ENCODE assay signal across 20 cellular contexts in the genomic region with DNA sequence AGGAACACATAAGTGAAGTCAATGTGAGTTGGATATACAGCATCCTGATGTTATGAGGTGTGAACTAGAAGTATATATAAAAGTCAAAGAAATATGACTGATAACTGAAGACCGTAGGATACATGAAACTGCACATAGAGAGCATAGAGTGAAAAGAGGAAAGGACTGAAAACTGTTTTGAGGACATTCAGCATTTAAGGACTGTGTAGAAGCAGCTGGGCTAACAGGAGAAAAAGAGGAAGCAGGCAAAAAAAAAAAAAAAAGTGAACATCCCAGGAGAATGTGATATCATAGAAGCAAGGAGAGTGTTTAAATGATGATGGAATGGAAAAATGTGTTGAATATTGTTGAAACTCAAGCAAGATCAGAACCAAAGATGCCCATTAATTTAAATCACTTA.
"Had no signal": no experiment of that assay in that cellular context is flagged by ENCODE, and none has a peak within 500 bp of the region (broad histone marks: within the 10 kb centered on the region; RNA-seq: fewer than 3 reads in every experiment).

No MANE protein-coding gene starts in this region.

- H3K4me1 ChIP-seq: foreskin keratinocyte, pancreas, suprapubic skin, thyroid gland, upper lobe of left lung, uterus had no signal

- H3K9me3 ChIP-seq: pancreas, suprapubic skin, thyroid gland, upper lobe of left lung, uterus had no signal

- H3K36me3 ChIP-seq: pancreas, suprapubic skin, thyroid gland, upper lobe of left lung, uterus had no signal

- H3K27ac ChIP-seq: foreskin keratinocyte, hepatocyte, pancreas, suprapubic skin, thyroid gland, upper lobe of left lung, uterus had no signal

- H3K4me3 ChIP-seq: hepatocyte, pancreas, suprapubic skin, thyroid gland, upper lobe of left lung, uterus had no signal

- H3K4me2 ChIP-seq: hepatocyte had no signal

- H3K27me3 ChIP-seq: foreskin keratinocyte, hepatocyte, pancreas, suprapubic skin, thyroid gland, upper lobe of left lung, uterus had no signal

- DNase-seq: effector CD4-positive, alpha-beta T cell; endodermal cell; erythroblast; foreskin keratinocyte; left colon; left ventricle myocardium superior; mesendoderm; naive B cell; occipital lobe; pancreas; right cardiac atrium; small intestine; stimulated activated CD4-positive, alpha-beta T cell treated with anti-CD3 and anti-CD28 coated beads, Interleukin-4, amount 100 ng/mL, for 1 hour; stimulated activated CD8-positive, alpha-beta memory T cell treated with anti-CD3 and anti-CD28 coated beads, Interleukin-4, amount 100 ng/mL, for 48 hours; stimulated activated naive CD8-positive, alpha-beta T cell treated with anti-CD3 and anti-CD28 coated beads, Interleukin-15, Interleukin-2, amounts not matched to agents 100 U/mL and 50 U/mL, for 24 hours; thyroid gland; upper lobe of left lung; uterus had no signal
